9 cellular contexts compared by ENCODE assay signal in genomic region chr19:7550987-7551761, GRCh38. TPM values are rescaled to one million over a fixed set of nuclear protein-coding genes. Genes with fewer than 3 reads are reported as not detected.
A peak's percentile ranks its signal among the peaks of the same experiment; 100 is the strongest.
DNase-seq lines count a peak whose midpoint lies in the region; ATAC-seq and TF ChIP-seq lines count a peak whose summit lies in the region.
"Had no signal": no experiment of that assay in that cellular context is flagged by ENCODE, and none has a peak within 500 bp of the region (broad histone marks: within the 10 kb centered on the region; RNA-seq: fewer than 3 reads in every experiment).

No MANE protein-coding gene starts in this region.

- no peak overlapping the region for H3K27ac ChIP-seq in psoas muscle

- ATAC-seq in psoas muscle (peak; percentile 92 to 99 (median 98)), HG03571 (IDR thresholded peaks at IDR 0.05; ENCODE audit: unreplicated experiment) (no peak), HG02840 (IDR thresholded peaks at IDR 0.05; ENCODE audit: low FRiP score, unreplicated experiment) (no peak)

- no peaks in the 10 kb centered on the region for H3K9me3 ChIP-seq in psoas muscle

- peaks cover 2 to 42% of the 10 kb centered on the region in 2 donors for H3K36me3 ChIP-seq in psoas muscle (ENCODE audit: insufficient read depth in 1 of 2, low read depth in 1 of 2)

- intact Hi-C loops in psoas muscle (cut with DNase I): no loop called here

- no peaks in the 10 kb centered on the region for H3K27me3 ChIP-seq in psoas muscle (ENCODE audit: insufficient read depth in 3 of 3, low read length in 2 of 3)

- H3K4me1 ChIP-seq in psoas muscle: no peaks in the 10 kb centered on the region

- DNase-seq in DMS114 treated with DMSO at 0.1 percent for 48 hours (lab: John Stamatoyannopoulos, UW; ENCODE audit: unreplicated experiment) (peak; percentile 5), LHCN-M2 (ENCODE audit: low read depth) (peak; percentile 39), amygdala (lab: John Stamatoyannopoulos, UW) (peak in 49 of 56 donors; percentile 1 to 83 (median 51)), hepatic stellate cell (ENCODE audit: low spot score) (peak; percentile 46), psoas muscle (peak; percentile 65 to 90), cortex of kidney (lab: John Stamatoyannopoulos, UW) (no peak)

- 24 to 34% (median 29%) methylated on average over 32 to 51 of the region's 51 CpGs for WGBS in psoas muscle, 3 donors

- H3K4me3 ChIP-seq in psoas muscle: peak overlapping the region; percentile 60

- TF ChIP-seq CTCF in psoas muscle (IDR thresholded peaks at IDR 0.05): no peak

RNA-seq across cellular contexts. Expression of gene PNPLA6, which starts 15.7 kb away (rescaled TPM):
- total RNA-seq in LHCN-M2 (2014; rRNA removed) (64.7 and 81.5 TPM in 2 replicates), psoas muscle (10 to 100 TPM; 53.3 to 72.8 (median 62.7) TPM)
- 83.7 TPM for polyA plus RNA-seq in LHCN-M2 (2012)
- 10 to 100 TPM; 31.8 to 63.8 (median 34.6) TPM for polyA plus RNA-seq in psoas muscle

RNA-seq across cellular contexts. Expression of gene MCOLN1, which starts 28.8 kb away (rescaled TPM):
- total RNA-seq in LHCN-M2 (2014; rRNA removed) (7.4 and 8.9 TPM in 2 replicates), psoas muscle (10 to 100 TPM; 15.4 to 23.8 (median 17.0) TPM)
- 27.1 TPM for polyA plus RNA-seq in LHCN-M2 (2012)
- polyA plus RNA-seq in psoas muscle: 10 to 100 TPM; 15.9 to 28.6 (median 20.2) TPM

RNA-seq across cellular contexts. Expression of gene ZNF358, which starts 35.3 kb away (rescaled TPM):
- 59.1 and 59.6 TPM in 2 replicates for total RNA-seq in LHCN-M2 (2014; rRNA removed)
- polyA plus RNA-seq in LHCN-M2 (2012): 65.2 TPM
- 100 to 1,000 TPM in 1 of 4 donors, 10 to 100 TPM in 3; 80.4 to 109 (median 90.1) TPM for total RNA-seq in psoas muscle
- 100 to 1,000 TPM in 1 of 3 donors, 10 to 100 TPM in 2; 38.1 to 110 (median 88.9) TPM for polyA plus RNA-seq in psoas muscle

RNA-seq across cellular contexts. Expression of gene CAMSAP3, which starts 44.5 kb away (rescaled TPM):
- total RNA-seq in LHCN-M2 (2014; rRNA removed): not detected in 2 replicates
- not detected for polyA plus RNA-seq in LHCN-M2 (2012)
- total RNA-seq in psoas muscle: under 1 TPM in 2 of 4 donors, not detected in 2; 0.14 to 0.15 TPM
- under 1 TPM in 2 of 3 donors, not detected in 1; 0.03 to 0.04 TPM for polyA plus RNA-seq in psoas muscle
- total RNA-seq: dermis microvascular lymphatic vessel endothelial cell had no signal

Comparison
In these comparisons a context has a peak if more than half of its experiments do, and no peak if none do; other contexts are left out.
1. ATAC-seq: peak in psoas muscle (4 of 4); none in HG03571 (single experiment) and HG02840 (single experiment).